ENCODE assay signal across 8 cellular contexts in genomic region chr15:64841258-64842098, GRCh38. TPM values are rescaled to one million over a fixed set of nuclear protein-coding genes. Genes with fewer than 3 reads are reported as not detected.
DNase-seq lines count a peak whose midpoint lies in the region; ATAC-seq, FAIRE-seq and TF ChIP-seq lines count a peak whose summit lies in the region.

PLEKHO2 (plus strand) TSS chr15:64841915; CDS start chr15:64842017, 102 bp downstream.

- peak within 1 kb of the TSS; percentile 80 to 95 for H3K9ac ChIP-seq in kidney (ENCODE audit: low read length in 2 of 2)

- no peak for TF ChIP-seq CTCF in AG09309 (IDR thresholded peaks at IDR 0.05; ENCODE audit: control insufficient read depth, insufficient read depth, low read depth, low read length, missing control alignments)
- no peak for TF ChIP-seq CTCF in kidney (IDR thresholded peaks at IDR 0.05; ENCODE audit: borderline replicate concordance, extremely low read depth, insufficient read depth)

- intact Hi-C loops in kidney (cut with DNase I) = loop anchor here (10.0 kb wide), 1 partner anchor 63 kb away; no protein-coding TSS in a partner anchor

- in situ Hi-C loops in GM18951 (cut with MboI; ENCODE audit: low sequenced_read_pairs, unreplicated experiment) = no loop called here

- H3K27ac ChIP-seq in kidney (ENCODE audit: low read depth in 2 of 2, low read length in 2 of 2) = peak within 1 kb of the TSS; percentile 88 to 95

- FAIRE-seq in kidney (lab: Jason Lieb, UNC) = no peak

- H3K4me1 ChIP-seq in kidney (ENCODE audit: control insufficient read depth in 1 of 2, insufficient read depth in 1 of 2, low read depth in 1 of 2, low read length in 2 of 2) = peaks cover 23 to 29% of the 10 kb centered on the region in 2 donors

- DNase-seq in AG09309 (ENCODE audit: low read depth) = peak; percentile 69
- DNase-seq in NCI-H510A (lab: John Stamatoyannopoulos, UW) = peak; percentile 90
- DNase-seq in activated CD4-positive, alpha-beta T cell treated with anti-CD3 and anti-CD28 coated beads for 1 hour = peak; percentile 80
- DNase-seq in cerebellum (ENCODE audit: low spot score) = peak; percentile 61
- DNase-seq in kidney = peak; percentile 100
- DNase-seq in stimulated activated CD4-positive, alpha-beta T cell treated with anti-CD3 and anti-CD28 coated beads, Interleukin-15, amount 100 ng/mL, for 1 hour (ENCODE audit: low read depth in 1 of 2, low spot score in 1 of 2) = peak; percentile 65 to 78

- peak within 1 kb of the TSS; percentile 89 for H3K4me3 ChIP-seq in AG09309 (ENCODE audit: control insufficient read depth, low read depth, low read length)
- peak within 1 kb of the TSS; percentile 81 to 94 for H3K4me3 ChIP-seq in kidney (ENCODE audit: low read length in 2 of 2)

- H3K36me3 ChIP-seq in kidney (ENCODE audit: control insufficient read depth in 1 of 2, insufficient read depth in 2 of 2, low read length in 2 of 2) = no peaks in the 10 kb centered on the region

- TF ChIP-seq POLR2A in GM18951 (IDR thresholded peaks at IDR 0.05; ENCODE audit: extremely low read depth, insufficient read depth, insufficient read length) = peak; percentile 99

- no peaks in the 10 kb centered on the region for H3K9me3 ChIP-seq in kidney (ENCODE audit: control insufficient read depth in 1 of 2, low read length in 2 of 2)

- peak; percentile 69 for ATAC-seq in HG03175 (IDR thresholded peaks at IDR 0.05; ENCODE audit: unreplicated experiment)

RNA-seq across cellular contexts. Expression of gene PLEKHO2, which starts in this region (rescaled TPM):
- 9.1 TPM for total RNA-seq in cerebellum
- 48.6 TPM for total RNA-seq in kidney
- polyA plus RNA-seq in kidney (ENCODE audit: insufficient read depth, low read depth, low replicate concordance) = 12.0 TPM

Comparison
In these comparisons a context has a peak if more than half of its experiments do, and no peak if none do; other contexts are left out.
1. Peak in every context shown above with its lines: DNase-seq, ATAC-seq, H3K4me3 ChIP-seq and H3K27ac ChIP-seq.